ENCODE assay signal across 8 cellular contexts in the genomic region with DNA sequence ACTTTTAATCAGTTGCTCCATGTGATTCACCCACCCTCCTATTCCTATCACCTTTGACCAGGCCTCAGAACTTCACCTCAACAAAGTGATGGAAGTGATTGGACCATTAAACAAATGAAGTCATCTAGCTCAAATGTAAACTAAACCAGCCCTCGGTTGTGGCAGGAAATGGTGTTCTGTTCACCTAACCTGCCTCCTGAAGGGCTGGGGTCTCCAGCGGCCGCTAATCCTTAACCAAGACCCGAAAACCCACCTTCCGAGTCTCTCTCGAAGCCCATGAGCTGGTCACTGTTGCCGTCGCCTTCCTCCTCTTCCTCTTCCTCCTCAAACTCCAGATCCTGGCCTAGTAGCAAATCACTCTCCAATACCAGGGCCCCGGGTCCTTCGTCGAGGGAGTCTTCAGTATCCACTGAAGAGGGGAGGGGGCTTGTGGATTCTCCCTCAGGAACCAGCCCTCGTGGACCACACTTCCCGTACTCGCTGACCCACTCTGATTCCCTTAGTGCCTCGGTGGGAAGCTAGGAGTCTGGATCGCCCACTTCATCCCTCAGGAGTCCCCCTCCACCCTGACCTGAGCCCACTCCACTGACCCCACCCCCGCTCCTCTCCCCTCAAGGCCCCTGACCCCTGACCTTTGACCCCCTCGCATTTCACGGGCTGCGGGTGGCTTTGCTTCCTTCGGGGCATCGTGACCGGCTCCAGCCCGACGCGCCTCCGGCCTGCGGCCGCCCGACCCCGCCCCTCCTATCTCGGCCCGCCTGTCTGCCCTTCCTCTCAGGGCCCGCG. TPM values are rescaled to one million over a fixed set of nuclear protein-coding genes. Genes with fewer than 3 reads are reported as not detected.
DNase-seq lines count a peak whose midpoint lies in the region; ATAC-seq and TF ChIP-seq lines count a peak whose summit lies in the region.

No MANE protein-coding gene starts in this region.

- H3K9me3 Mint-ChIP-seq in CD4-positive, alpha-beta memory T cell, result peaks cover 0 to 1% (median 0%) of the 10 kb centered on the region in 8 donors
- no peaks in the 10 kb centered on the region for H3K9me3 Mint-ChIP-seq in activated CD4-positive, alpha-beta memory T cell treated with anti-CD3 and anti-CD28 coated beads for 36 hours
- no peaks in the 10 kb centered on the region for H3K9me3 Mint-ChIP-seq in naive thymus-derived CD8-positive, alpha-beta T cell

- DNase-seq in CD4-positive, alpha-beta memory T cell, result peak; percentile 23 to 71 (median 30)
- peak; percentile 9 for DNase-seq in MM.1S
- peak; percentile 74 for DNase-seq in activated CD4-positive, alpha-beta memory T cell treated with anti-CD3 and anti-CD28 coated beads for 36 hours
- DNase-seq in fibroblast of lung (ENCODE audit: low read depth in 2 of 2), result peak; percentile 56 to 59
- peak in 7 of 10 donors; percentile 15 to 75 (median 26) for DNase-seq in naive thymus-derived CD8-positive, alpha-beta T cell
- DNase-seq in upper lobe of right lung, result peak; percentile 89

- intact Hi-C loops in CD4-positive, alpha-beta memory T cell (cut with micrococcal nuclease), result loop anchor here (1.0 to 2.0 kb wide), 6 partner anchors 10 to 283 kb away; partner anchors contain the start of genes EIF2B4, GTF3C2, NRBP1 and PPM1G
- intact Hi-C loops in activated CD4-positive, alpha-beta memory T cell treated with anti-CD3 and anti-CD28 coated beads for 36 hours (cut with micrococcal nuclease), result loop anchor here (1.0 to 2.0 kb wide), 4 partner anchors 10 to 51 kb away; partner anchors contain the start of genes EIF2B4, GTF3C2, PPM1G and SNX17
- intact Hi-C loops in upper lobe of right lung (cut with DNase I), result no loop called here

- H3K9ac ChIP-seq in MM.1S (ENCODE audit: low read length) (peak overlapping the region; percentile 76), fibroblast of lung (ENCODE audit: insufficient read depth, low read length) (peak overlapping the region; percentile 90)

- peak overlapping the region; percentile 78 for H3K27ac ChIP-seq in CD4-positive, alpha-beta memory T cell (ENCODE audit: low read depth, low read length)
- peak overlapping the region; percentile 37; the same call in 1 of the 2 replicates for H3K27ac ChIP-seq in MM.1S (ENCODE audit: low read length)
- peak overlapping the region; percentile 99 for H3K27ac ChIP-seq in fibroblast of lung (ENCODE audit: insufficient read depth, low read length)
- H3K27ac ChIP-seq in upper lobe of right lung, result peak overlapping the region; percentile 91

- peak overlapping the region; percentile 66 to 79 for H3K4me3 ChIP-seq in CD4-positive, alpha-beta memory T cell (ENCODE audit: low read length in 2 of 2)
- H3K4me3 ChIP-seq in MM.1S (ENCODE audit: low read length) (peak overlapping the region; percentile 93), fibroblast of lung (replicated peaks in 1 of 4; ENCODE audit: control extremely low read depth in 1 of 4, insufficient read depth in 1 of 4, low read depth in 3 of 4, low read length in 4 of 4) (peak overlapping the region; percentile 70 to 91 (median 84)), upper lobe of right lung (peak overlapping the region; percentile 78)

- H3K4me2 ChIP-seq in MM.1S (ENCODE audit: low read depth, low read length), result peak overlapping the region; percentile 74
- peak overlapping the region; percentile 100 for H3K4me2 ChIP-seq in fibroblast of lung (ENCODE audit: extremely low read depth, insufficient read depth, low read length)

- no peaks in the 10 kb centered on the region for H4K20me1 ChIP-seq in MM.1S (ENCODE audit: insufficient read depth, low read length)
- H4K20me1 ChIP-seq in fibroblast of lung (ENCODE audit: control insufficient read depth, extremely low read depth, insufficient read depth, low read length), result no peaks in the 10 kb centered on the region

- H3K9me3 ChIP-seq in CD4-positive, alpha-beta memory T cell (ENCODE audit: control insufficient read depth in 1 of 2, low read length in 2 of 2), result no peaks in the 10 kb centered on the region
- H3K9me3 ChIP-seq in MM.1S (replicated peaks; ENCODE audit: insufficient read depth, low read length), result no peaks in the 10 kb centered on the region
- H3K9me3 ChIP-seq in fibroblast of lung (ENCODE audit: control insufficient read depth, insufficient read depth, low read depth, low read length), result no peaks in the 10 kb centered on the region
- H3K9me3 ChIP-seq in upper lobe of right lung, result no peaks in the 10 kb centered on the region

- H3K4me1 Mint-ChIP-seq in CD4-positive, alpha-beta memory T cell, result peaks cover 15 to 36% (median 25%) of the 10 kb centered on the region in 4 donors
- peaks cover 22% of the 10 kb centered on the region for H3K4me1 Mint-ChIP-seq in activated CD4-positive, alpha-beta memory T cell treated with anti-CD3 and anti-CD28 coated beads for 36 hours (ENCODE audit: low read depth)
- H3K4me1 Mint-ChIP-seq in naive thymus-derived CD8-positive, alpha-beta T cell, result peaks cover 20 to 48% (median 29%) of the 10 kb centered on the region in 4 donors

- peak overlapping the region; percentile 89 to 93 (median 90) for H3K4me3 Mint-ChIP-seq in CD4-positive, alpha-beta memory T cell
- peak overlapping the region; percentile 90 for H3K4me3 Mint-ChIP-seq in activated CD4-positive, alpha-beta memory T cell treated with anti-CD3 and anti-CD28 coated beads for 36 hours
- peak overlapping the region; percentile 73 to 95 (median 89) for H3K4me3 Mint-ChIP-seq in naive thymus-derived CD8-positive, alpha-beta T cell

- CTCF ChIA-PET in CD4-positive, alpha-beta memory T cell (lab: Charles Lee; ENCODE audit: partially characterized antibody), result interaction anchor here (0.8 to 1.8 kb wide), 3 partner anchors 10 to 49 kb away, joined by 3 to 8 read pairs (median 6); partner anchors contain the start of genes EIF2B4, NRBP1, PPM1G and SNX17
- CTCF ChIA-PET in activated CD4-positive, alpha-beta memory T cell treated with anti-CD3 and anti-CD28 coated beads for 36 hours (lab: Charles Lee), result interaction anchor here (0.8 to 2.5 kb wide), 8 partner anchors 9 to 303 kb away, joined by 3 to 15 read pairs (median 5); partner anchors contain the start of genes EIF2B4, PPM1G and SNX17

- peak overlapping the region; percentile 92 to 97 (median 95) for H3K27ac Mint-ChIP-seq in CD4-positive, alpha-beta memory T cell
- H3K27ac Mint-ChIP-seq in activated CD4-positive, alpha-beta memory T cell treated with anti-CD3 and anti-CD28 coated beads for 36 hours, result peak overlapping the region; percentile 80
- peak overlapping the region; percentile 38 to 97 (median 94) for H3K27ac Mint-ChIP-seq in naive thymus-derived CD8-positive, alpha-beta T cell

- POLR2A ChIA-PET in CD4-positive, alpha-beta memory T cell (lab: Charles Lee; ENCODE audit: partially characterized antibody), result interaction anchor here (0.8 to 4.4 kb wide), 14 partner anchors 9 to 1346 kb away, joined by 3 to 106 read pairs (median 4); partner anchors contain the start of genes AGBL5, EIF2B4, GTF3C2 and MPV17
- POLR2A ChIA-PET in activated CD4-positive, alpha-beta memory T cell treated with anti-CD3 and anti-CD28 coated beads for 36 hours (lab: Charles Lee), result interaction anchor here (0.7 to 5.0 kb wide), 9 partner anchors 9 to 329 kb away, joined by 3 to 54 read pairs (median 3); partner anchors contain the start of genes EIF2B4, GTF3C2, NRBP1 and PPM1G
- POLR2A ChIA-PET in naive thymus-derived CD8-positive, alpha-beta T cell (lab: Charles Lee), result interaction anchor here (0.5 to 3.4 kb wide), 12 partner anchors 10 to 328 kb away, joined by 3 to 71 read pairs (median 6); partner anchors contain the start of genes AGBL5, CCDC121, EIF2B4 and GPN1

- H3K4me1 ChIP-seq in CD4-positive, alpha-beta memory T cell (ENCODE audit: insufficient read depth, low read length), result peaks cover 20% of the 10 kb centered on the region
- H3K4me1 ChIP-seq in MM.1S (ENCODE audit: low read length), result no peaks in the 10 kb centered on the region
- peaks cover 3% of the 10 kb centered on the region for H3K4me1 ChIP-seq in fibroblast of lung (ENCODE audit: control insufficient read depth, extremely low read depth, insufficient read depth, low read length)
- peaks cover 15% of the 10 kb centered on the region for H3K4me1 ChIP-seq in upper lobe of right lung

- H3K27me3 ChIP-seq in CD4-positive, alpha-beta memory T cell (ENCODE audit: insufficient read depth, low read length), result no peaks in the 10 kb centered on the region
- H3K27me3 ChIP-seq in MM.1S (replicated peaks; ENCODE audit: insufficient read depth, low read length), result no peaks in the 10 kb centered on the region
- no peaks in the 10 kb centered on the region for H3K27me3 ChIP-seq in fibroblast of lung (ENCODE audit: control insufficient read depth, insufficient read depth, low read length)
- no peaks in the 10 kb centered on the region for H3K27me3 ChIP-seq in upper lobe of right lung

- ATAC-seq in GM19463 (IDR thresholded peaks at IDR 0.05; ENCODE audit: unreplicated experiment), result peak; percentile 38
- ATAC-seq in naive thymus-derived CD8-positive, alpha-beta T cell, result peak; percentile 2 to 15
- ATAC-seq in upper lobe of right lung, result peak; percentile 64
- ATAC-seq in GM21528 (IDR thresholded peaks at IDR 0.05; ENCODE audit: low FRiP score, unreplicated experiment), result no peak

- H3F3A ChIP-seq in MM.1S (ENCODE audit: insufficient read depth, low read length), result peaks cover 29% of the 10 kb centered on the region

- peaks cover 63% of the 10 kb centered on the region for H3K36me3 ChIP-seq in CD4-positive, alpha-beta memory T cell (ENCODE audit: insufficient read depth, low read length)
- peaks cover 3% of the 10 kb centered on the region for H3K36me3 ChIP-seq in MM.1S (replicated peaks; ENCODE audit: insufficient read depth, low read length)
- H3K36me3 ChIP-seq in fibroblast of lung (ENCODE audit: control insufficient read depth, insufficient read depth, low read length), result peaks cover 43% of the 10 kb centered on the region
- H3K36me3 ChIP-seq in upper lobe of right lung, result peaks cover 58% of the 10 kb centered on the region

- H2AFZ ChIP-seq in MM.1S (ENCODE audit: low read length), result peak overlapping the region; percentile 74
- no peak overlapping the region for H2AFZ ChIP-seq in fibroblast of lung (ENCODE audit: low read length)

- H3K27me3 Mint-ChIP-seq in CD4-positive, alpha-beta memory T cell, result no peaks in the 10 kb centered on the region
- H3K27me3 Mint-ChIP-seq in activated CD4-positive, alpha-beta memory T cell treated with anti-CD3 and anti-CD28 coated beads for 36 hours, result no peaks in the 10 kb centered on the region
- no peaks in the 10 kb centered on the region for H3K27me3 Mint-ChIP-seq in naive thymus-derived CD8-positive, alpha-beta T cell

- TF ChIP-seq CTCF in MM.1S (IDR thresholded peaks at IDR 0.05; ENCODE audit: low read length) (no peak), fibroblast of lung (conservative IDR thresholded peaks at IDR 0.05 in 1 of 2, IDR thresholded peaks at IDR 0.05 in 1 of 2; ENCODE audit: low read depth in 1 of 2, low read length in 2 of 2) (no peak), upper lobe of right lung (IDR thresholded peaks at IDR 0.05) (no peak)

- peaks cover 42 to 75% of the 10 kb centered on the region in 2 donors for H3K36me3 Mint-ChIP-seq in CD4-positive, alpha-beta memory T cell
- H3K36me3 Mint-ChIP-seq in activated CD4-positive, alpha-beta memory T cell treated with anti-CD3 and anti-CD28 coated beads for 36 hours, result peaks cover 66% of the 10 kb centered on the region
- H3K36me3 Mint-ChIP-seq in naive thymus-derived CD8-positive, alpha-beta T cell, result peaks cover 0 to 53% (median 5%) of the 10 kb centered on the region in 3 donors

- H3K79me2 ChIP-seq in MM.1S (ENCODE audit: low read length) (peaks cover 27% of the 10 kb centered on the region), fibroblast of lung (ENCODE audit: control insufficient read depth, insufficient read depth, low read length) (peaks cover 19% of the 10 kb centered on the region)

- no peaks in the 10 kb centered on the region for H3K9me2 ChIP-seq in MM.1S (replicated peaks; ENCODE audit: insufficient read depth, low read length)

RNA-seq across cellular contexts. Expression of gene ZNF513, which starts 0.5 kb away (rescaled TPM):
- total RNA-seq in CD4-positive, alpha-beta memory T cell, result 10 to 100 TPM; 17.6 to 20.1 TPM
- polyA plus RNA-seq in CD4-positive, alpha-beta memory T cell, result 1 to 10 TPM; 3.7 to 6.3 TPM
- total RNA-seq in activated CD4-positive, alpha-beta memory T cell treated with anti-CD3 and anti-CD28 coated beads for 36 hours, result 1 to 10 TPM; 8.6 to 9.7 TPM
- total RNA-seq in fibroblast of lung (7.7 and 8.4 TPM in 2 replicates), upper lobe of right lung (14.2 TPM)
- polyA plus RNA-seq in fibroblast of lung, result 7.0 and 7.4 TPM in 2 replicates
- polyA plus RNA-seq in fibroblast of lung (2012), result 10.0 and 10.7 TPM in 2 replicates
- 5.7 and 13.4 TPM in 2 replicates for polyA minus RNA-seq in fibroblast of lung (ENCODE audit: low replicate concordance)
- 10 to 100 TPM; 18.6 to 18.8 TPM for total RNA-seq in naive thymus-derived CD8-positive, alpha-beta T cell
- polyA plus RNA-seq in naive thymus-derived CD8-positive, alpha-beta T cell, result 1 to 10 TPM; 2.0 to 6.0 (median 2.5) TPM

RNA-seq across cellular contexts. Expression of gene SNX17, which starts 9.6 kb away (rescaled TPM):
- total RNA-seq in CD4-positive, alpha-beta memory T cell, result 100 to 1,000 TPM; 122 to 130 TPM
- 100 to 1,000 TPM; 178 to 304 TPM for polyA plus RNA-seq in CD4-positive, alpha-beta memory T cell
- 10 to 100 TPM; 91.2 to 93.2 TPM for total RNA-seq in activated CD4-positive, alpha-beta memory T cell treated with anti-CD3 and anti-CD28 coated beads for 36 hours
- total RNA-seq in fibroblast of lung, result 152 and 155 TPM in 2 replicates
- polyA plus RNA-seq in fibroblast of lung, result 118 and 134 TPM in 2 replicates
- polyA plus RNA-seq in fibroblast of lung (2012), result 121 and 147 TPM in 2 replicates
- 150 and 151 TPM in 2 replicates for polyA minus RNA-seq in fibroblast of lung (ENCODE audit: low replicate concordance)
- 100 to 1,000 TPM; 121 to 122 TPM for total RNA-seq in naive thymus-derived CD8-positive, alpha-beta T cell
- polyA plus RNA-seq in naive thymus-derived CD8-positive, alpha-beta T cell, result 100 to 1,000 TPM; 200 to 217 (median 215) TPM
- total RNA-seq in upper lobe of right lung, result 97.6 TPM

RNA-seq across cellular contexts. Expression of gene EIF2B4, which starts 9.9 kb away (rescaled TPM):
- total RNA-seq in CD4-positive, alpha-beta memory T cell, result 10 to 100 TPM; 48.4 to 56.0 TPM
- 10 to 100 TPM; 33.4 to 35.1 TPM for polyA plus RNA-seq in CD4-positive, alpha-beta memory T cell
- total RNA-seq in activated CD4-positive, alpha-beta memory T cell treated with anti-CD3 and anti-CD28 coated beads for 36 hours, result 10 to 100 TPM; 34.6 to 36.5 TPM
- total RNA-seq in fibroblast of lung (28.6 and 28.8 TPM in 2 replicates), upper lobe of right lung (35.0 TPM)
- polyA plus RNA-seq in fibroblast of lung, result 29.8 and 41.2 TPM in 2 replicates
- polyA plus RNA-seq in fibroblast of lung (2012), result 41.9 and 62.2 TPM in 2 replicates
- 61.8 and 82.8 TPM in 2 replicates for polyA minus RNA-seq in fibroblast of lung (ENCODE audit: low replicate concordance)
- 10 to 100 TPM; 54.9 to 55.5 TPM for total RNA-seq in naive thymus-derived CD8-positive, alpha-beta T cell
- 10 to 100 TPM; 26.4 to 41.2 (median 30.0) TPM for polyA plus RNA-seq in naive thymus-derived CD8-positive, alpha-beta T cell

RNA-seq across cellular contexts. Expression of gene GTF3C2, which starts 23.5 kb away (rescaled TPM):
- total RNA-seq in CD4-positive, alpha-beta memory T cell, result 10 to 100 TPM; 82.9 to 90.8 TPM
- polyA plus RNA-seq in CD4-positive, alpha-beta memory T cell, result 10 to 100 TPM; 37.7 to 51.8 TPM
- 10 to 100 TPM; 55.2 to 64.5 TPM for total RNA-seq in activated CD4-positive, alpha-beta memory T cell treated with anti-CD3 and anti-CD28 coated beads for 36 hours
- total RNA-seq in fibroblast of lung (18.2 and 19.2 TPM in 2 replicates), upper lobe of right lung (54.4 TPM)
- polyA plus RNA-seq in fibroblast of lung, result 30.2 and 41.8 TPM in 2 replicates
- 25.6 and 34.9 TPM in 2 replicates for polyA plus RNA-seq in fibroblast of lung (2012)
- polyA minus RNA-seq in fibroblast of lung (ENCODE audit: low replicate concordance), result 53.0 and 56.7 TPM in 2 replicates
- total RNA-seq in naive thymus-derived CD8-positive, alpha-beta T cell, result 100 to 1,000 TPM in 1 of 2 experiments, 10 to 100 TPM in 1; 96.5 to 105 TPM
- polyA plus RNA-seq in naive thymus-derived CD8-positive, alpha-beta T cell, result 10 to 100 TPM; 26.2 to 46.1 (median 31.3) TPM

RNA-seq across cellular contexts. Expression of gene PPM1G, which starts 29.4 kb away (rescaled TPM):
- total RNA-seq in CD4-positive, alpha-beta memory T cell, result 10 to 100 TPM; 53.8 to 56.1 TPM
- 10 to 100 TPM; 76.7 to 99.4 TPM for polyA plus RNA-seq in CD4-positive, alpha-beta memory T cell
- total RNA-seq in activated CD4-positive, alpha-beta memory T cell treated with anti-CD3 and anti-CD28 coated beads for 36 hours, result 100 to 1,000 TPM; 127 to 132 TPM
- total RNA-seq in fibroblast of lung (63.4 and 67.0 TPM in 2 replicates), upper lobe of right lung (51.8 TPM)
- 54.7 and 85.4 TPM in 2 replicates for polyA plus RNA-seq in fibroblast of lung
- 68.1 and 109 TPM in 2 replicates for polyA plus RNA-seq in fibroblast of lung (2012)
- 37.9 and 63.0 TPM in 2 replicates for polyA minus RNA-seq in fibroblast of lung (ENCODE audit: low replicate concordance)
- total RNA-seq in naive thymus-derived CD8-positive, alpha-beta T cell, result 10 to 100 TPM; 46.3 to 48.4 TPM
- polyA plus RNA-seq in naive thymus-derived CD8-positive, alpha-beta T cell, result 10 to 100 TPM; 57.1 to 85.2 (median 66.1) TPM

Comparison
In these comparisons a context has a peak if more than half of its experiments do, and no peak if none do; other contexts are left out.
1. DNase-seq: peak in every context shown above with its lines; median percentile 89 in upper lobe of right lung; 74 in activated CD4-positive, alpha-beta memory T cell treated with anti-CD3 and anti-CD28 coated beads for 36 hours; 58 in fibroblast of lung; 30 in CD4-positive, alpha-beta memory T cell; 26 in naive thymus-derived CD8-positive, alpha-beta T cell; 9 in MM.1S.
2. H3K27ac ChIP-seq: peak in every context shown above with its lines; median percentile 99 in fibroblast of lung; 91 in upper lobe of right lung; 78 in CD4-positive, alpha-beta memory T cell; 37 in MM.1S.